Comparison of ENCODE assay signal across 22 cellular contexts in the genomic region with DNA sequence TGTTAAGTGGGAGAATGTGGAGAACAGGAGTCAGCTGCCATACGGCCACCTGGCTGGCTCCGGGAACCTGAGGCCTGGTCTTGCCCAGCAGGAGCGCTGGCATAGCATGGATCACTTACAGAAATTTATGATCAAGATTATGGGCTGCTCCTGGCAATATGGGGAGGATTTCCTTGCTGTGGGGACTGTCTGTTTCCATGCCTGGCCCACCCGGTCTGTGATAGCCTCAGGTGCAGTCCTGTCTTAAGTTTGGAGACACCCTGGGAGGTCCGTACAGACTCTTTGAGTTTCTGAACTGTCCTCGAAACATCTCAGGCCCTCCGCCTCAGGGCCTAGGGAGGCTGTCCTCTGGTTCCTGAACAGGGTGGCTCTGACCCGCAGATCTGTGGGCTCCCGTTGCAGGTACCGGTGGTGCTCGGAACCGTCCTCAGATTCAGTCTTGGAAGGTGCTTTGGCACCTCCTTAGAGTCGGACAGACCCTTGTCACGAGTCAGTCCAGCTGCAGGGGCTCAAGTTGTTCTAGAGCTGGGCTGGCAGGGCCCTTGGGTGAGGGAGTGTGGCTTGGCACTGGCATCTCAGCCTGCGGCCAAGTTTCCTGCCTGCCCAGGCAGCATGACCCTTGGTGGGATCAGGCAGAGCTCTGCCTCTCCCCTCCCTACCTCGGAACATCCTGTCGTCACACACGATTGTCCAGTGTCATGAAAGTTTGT. TPM values are rescaled to one million over a fixed set of nuclear protein-coding genes. Genes with fewer than 3 reads are reported as not detected.
DNase-seq lines count a peak whose midpoint lies in the region; ATAC-seq and TF ChIP-seq lines count a peak whose summit lies in the region.
"Had no signal": no experiment of that assay in that cellular context is flagged by ENCODE, and none has a peak within 500 bp of the region (broad histone marks: within the 10 kb centered on the region; RNA-seq: fewer than 3 reads in every experiment).

No MANE protein-coding gene starts in this region.

- peaks cover 43% of the 10 kb centered on the region for H3K36me3 Mint-ChIP-seq in activated naive CD8-positive, alpha-beta T cell treated with anti-CD3 and anti-CD28 coated beads, Interleukin-2, amount 10 ng/mL, durations not matched to agents 7 days and 5 days
- peaks cover 53% of the 10 kb centered on the region for H3K36me3 Mint-ChIP-seq in activated naive CD8-positive, alpha-beta T cell treated with anti-CD3 and anti-CD28 coated beads, Interleukin-2, amount 50 U/mL, for 24 hours (ENCODE audit: low read depth)

- no peak for TF ChIP-seq CTCF in esophagus muscularis mucosa (IDR thresholded peaks at IDR 0.05)
- no peak for TF ChIP-seq CTCF in osteoblast (IDR thresholded peaks at IDR 0.05; ENCODE audit: extremely low read depth, low read depth, low read length)

- no peak overlapping the region for H3K4me2 ChIP-seq in osteoblast (ENCODE audit: insufficient read depth, low read length)
- H3K4me2 ChIP-seq in Karpas-422 (ENCODE audit: low read depth, low read length, poor library complexity, severe bottlenecking), result no peak overlapping the region

- no peaks in the 10 kb centered on the region for H3K27me3 Mint-ChIP-seq in activated naive CD8-positive, alpha-beta T cell treated with anti-CD3 and anti-CD28 coated beads, Interleukin-2, amount 10 ng/mL, durations not matched to agents 7 days and 5 days
- H3K27me3 Mint-ChIP-seq in activated naive CD8-positive, alpha-beta T cell treated with anti-CD3 and anti-CD28 coated beads, Interleukin-2, amount 50 U/mL, for 24 hours, result no peaks in the 10 kb centered on the region
- H3K27me3 Mint-ChIP-seq: CD4-positive, alpha-beta memory T cell; naive B cell; progenitor cell of endocrine pancreas; stimulated activated memory B cell treated with anti-CD40 and anti-IgM and Interleukin-4, amounts not matched to agents 10 μg/mL and 1 μg/mL and 100 μg/mL, for 72 hours had no signal

- H3K4me1 Mint-ChIP-seq in activated naive CD8-positive, alpha-beta T cell treated with anti-CD3 and anti-CD28 coated beads, Interleukin-2, amount 10 ng/mL, durations not matched to agents 7 days and 5 days, result peaks cover 31% of the 10 kb centered on the region
- peaks cover 37% of the 10 kb centered on the region for H3K4me1 Mint-ChIP-seq in activated naive CD8-positive, alpha-beta T cell treated with anti-CD3 and anti-CD28 coated beads, Interleukin-2, amount 50 U/mL, for 24 hours

- H3K27ac ChIP-seq in esophagus muscularis mucosa (replicated peaks in 1 of 4), result no peak overlapping the region
- no peak overlapping the region for H3K27ac ChIP-seq in osteoblast (ENCODE audit: low read depth, low read length)
- no peak overlapping the region for H3K27ac ChIP-seq in Karpas-422 (ENCODE audit: low read length)
- H3K27ac ChIP-seq: body of pancreas, SJCRH30 had no signal

- 88% methylated on average over 15 of the region's 18 CpGs for WGBS in esophagus muscularis mucosa

- H3K4me3 ChIP-seq in esophagus muscularis mucosa, result no peak overlapping the region
- no peak overlapping the region for H3K4me3 ChIP-seq in osteoblast (ENCODE audit: insufficient read depth, low read length)
- H3K4me3 ChIP-seq in Karpas-422 (ENCODE audit: low read length), result no peak overlapping the region
- H3K4me3 ChIP-seq: body of pancreas, SJCRH30 had no signal

- H3K9me3 Mint-ChIP-seq in activated naive CD8-positive, alpha-beta T cell treated with anti-CD3 and anti-CD28 coated beads, Interleukin-2, amount 10 ng/mL, durations not matched to agents 7 days and 5 days, result no peaks in the 10 kb centered on the region
- H3K9me3 Mint-ChIP-seq in activated naive CD8-positive, alpha-beta T cell treated with anti-CD3 and anti-CD28 coated beads, Interleukin-2, amount 50 U/mL, for 24 hours, result no peaks in the 10 kb centered on the region
- H3K9me3 Mint-ChIP-seq: activated naive CD4-positive, alpha-beta T cell treated with anti-CD3 and anti-CD28 coated beads, Interleukin-2, amount 50 U/mL, for 72 hours; CD4-positive, alpha-beta memory T cell; HFFc6; naive B cell; stimulated activated memory B cell treated with anti-CD40 and anti-IgM and Interleukin-4, amounts not matched to agents 10 μg/mL and 1 μg/mL and 100 μg/mL, for 72 hours had no signal

- no peak overlapping the region for H3K27ac Mint-ChIP-seq in activated naive CD8-positive, alpha-beta T cell treated with anti-CD3 and anti-CD28 coated beads, Interleukin-2, amount 10 ng/mL, durations not matched to agents 7 days and 5 days
- H3K27ac Mint-ChIP-seq in activated naive CD8-positive, alpha-beta T cell treated with anti-CD3 and anti-CD28 coated beads, Interleukin-2, amount 50 U/mL, for 24 hours, result no peak overlapping the region
- H3K27ac Mint-ChIP-seq: HFFc6; stimulated activated memory B cell treated with anti-CD40 and anti-IgM and Interleukin-4, amounts not matched to agents 10 μg/mL and 1 μg/mL and 100 μg/mL, for 72 hours had no signal

- H3K9me3 ChIP-seq in esophagus muscularis mucosa, result no peaks in the 10 kb centered on the region
- H3K9me3 ChIP-seq in osteoblast (ENCODE audit: low read depth, low read length), result no peaks in the 10 kb centered on the region
- H3K9me3 ChIP-seq in Karpas-422 (ENCODE audit: low read length), result no peaks in the 10 kb centered on the region
- H3K9me3 ChIP-seq: body of pancreas, SJCRH30 had no signal

- no peak for ATAC-seq in activated naive CD8-positive, alpha-beta T cell treated with anti-CD3 and anti-CD28 coated beads, Interleukin-2, amount 10 ng/mL, durations not matched to agents 7 days and 5 days (ENCODE audit: low read depth)
- ATAC-seq in activated naive CD8-positive, alpha-beta T cell treated with anti-CD3 and anti-CD28 coated beads, Interleukin-2, amount 50 U/mL, for 24 hours, result no peak
- ATAC-seq in GM19395 (IDR thresholded peaks at IDR 0.05; ENCODE audit: unreplicated experiment), result no peak
- ATAC-seq: activated CD4-positive, CD25-positive, alpha-beta regulatory T cell treated with anti-CD3 and anti-CD28 coated beads, Interleukin-2, amount 50 U/mL, for 24 hours; activated naive CD4-positive, alpha-beta T cell treated with anti-CD3 and anti-CD28 coated beads, Interleukin-2, amount 50 U/mL, for 72 hours; body of pancreas; stimulated activated memory B cell treated with anti-CD40 and anti-IgM and Interleukin-4, amounts not matched to agents 10 μg/mL and 1 μg/mL and 100 μg/mL, for 72 hours had no signal

- no peak overlapping the region for H3K9ac ChIP-seq in Karpas-422 (ENCODE audit: low read length)

- no peaks in the 10 kb centered on the region for H3K9me2 ChIP-seq in Karpas-422 (replicated peaks; ENCODE audit: insufficient read depth, low read length)

- intact Hi-C loops in esophagus muscularis mucosa (cut with DNase I), result no loop called here

- H3K36me3 ChIP-seq in esophagus muscularis mucosa (peaks cover 0 to 43% (median 13%) of the 10 kb centered on the region in 4 donors), osteoblast (ENCODE audit: insufficient read depth, low read length) (peaks cover 29% of the 10 kb centered on the region), Karpas-422 (ENCODE audit: insufficient read depth, low read length) (peaks cover 68% of the 10 kb centered on the region)

- H4K20me1 ChIP-seq in osteoblast (ENCODE audit: insufficient read depth, low read length) (peaks cover 61% of the 10 kb centered on the region), Karpas-422 (ENCODE audit: insufficient read depth, low read depth, low read length) (peaks cover 27% of the 10 kb centered on the region)

- no peak for TF ChIP-seq POLR2A in esophagus muscularis mucosa (IDR thresholded peaks at IDR 0.05; ENCODE audit: low read depth)

- H3K79me2 ChIP-seq in osteoblast (ENCODE audit: insufficient read depth, low read length), result peaks cover 76% of the 10 kb centered on the region
- peaks cover 86% of the 10 kb centered on the region for H3K79me2 ChIP-seq in Karpas-422 (ENCODE audit: low read length)

- POLR2A ChIA-PET in activated naive CD8-positive, alpha-beta T cell treated with anti-CD3 and anti-CD28 coated beads, Interleukin-2, amount 10 ng/mL, durations not matched to agents 7 days and 5 days (lab: Charles Lee), result no interaction called here

- H3K4me3 Mint-ChIP-seq in activated naive CD8-positive, alpha-beta T cell treated with anti-CD3 and anti-CD28 coated beads, Interleukin-2, amount 10 ng/mL, durations not matched to agents 7 days and 5 days, result no peak overlapping the region
- H3K4me3 Mint-ChIP-seq in activated naive CD8-positive, alpha-beta T cell treated with anti-CD3 and anti-CD28 coated beads, Interleukin-2, amount 50 U/mL, for 24 hours, result no peak overlapping the region
- H3K4me3 Mint-ChIP-seq: HFFc6; stimulated activated memory B cell treated with anti-CD40 and anti-IgM and Interleukin-4, amounts not matched to agents 10 μg/mL and 1 μg/mL and 100 μg/mL, for 72 hours had no signal

- no peak for TF ChIP-seq EP300 in esophagus muscularis mucosa (IDR thresholded peaks at IDR 0.05)

- peak; percentile 22 for DNase-seq in activated naive CD8-positive, alpha-beta T cell treated with anti-CD3 and anti-CD28 coated beads, Interleukin-2, amount 10 ng/mL, durations not matched to agents 7 days and 5 days
- DNase-seq in activated naive CD8-positive, alpha-beta T cell treated with anti-CD3 and anti-CD28 coated beads, Interleukin-2, amount 50 U/mL, for 24 hours, result no peak
- peak; percentile 72 for DNase-seq in esophagus muscularis mucosa (ENCODE audit: extremely low spot score)
- peak; percentile 56 for DNase-seq in osteoblast (ENCODE audit: insufficient read length, low spot score, missing footprints)
- no peak for DNase-seq in NCI-H2081 (lab: John Stamatoyannopoulos, UW)
- DNase-seq in NCI-H526 (lab: John Stamatoyannopoulos, UW), result no peak
- DNase-seq in Karpas-422, result no peak
- DNase-seq: CD4-positive, alpha-beta memory T cell; erythroblast; HFFc6; mammary epithelial cell; naive B cell; NCI-H187 treated with DMSO at 0.1 percent for 48 hours; NCI-H524; SJCRH30; trophoblast cell had no signal

- H3K27me3 ChIP-seq in esophagus muscularis mucosa (no peaks in the 10 kb centered on the region), osteoblast (ENCODE audit: insufficient read depth, low read length) (no peaks in the 10 kb centered on the region), Karpas-422 (ENCODE audit: low read length) (no peaks in the 10 kb centered on the region)
- H3K27me3 ChIP-seq: body of pancreas, SJCRH30 had no signal

- no peak overlapping the region for H2AFZ ChIP-seq in osteoblast (ENCODE audit: low read length)
- no peak overlapping the region for H2AFZ ChIP-seq in Karpas-422 (ENCODE audit: low read length)

- H3K4me1 ChIP-seq in esophagus muscularis mucosa, result peaks cover 8 to 37% (median 17%) of the 10 kb centered on the region in 4 donors
- peaks cover 3% of the 10 kb centered on the region for H3K4me1 ChIP-seq in osteoblast (ENCODE audit: insufficient read depth, low read length)
- peaks cover 16% of the 10 kb centered on the region for H3K4me1 ChIP-seq in Karpas-422 (ENCODE audit: low read length)
- H3K4me1 ChIP-seq: SJCRH30 had no signal

RNA-seq across cellular contexts. Expression of a gene that starts 4.9 kb away (rescaled TPM):
- 100 to 1,000 TPM; 103 to 117 TPM for total RNA-seq in activated naive CD8-positive, alpha-beta T cell treated with anti-CD3 and anti-CD28 coated beads, Interleukin-2, amount 10 ng/mL, durations not matched to agents 7 days and 5 days
- total RNA-seq in esophagus muscularis mucosa, result 10 to 100 TPM; 30.7 to 42.2 (median 32.1) TPM
- total RNA-seq in osteoblast, result 48.6 and 56.8 TPM in 2 replicates
- 89.2 and 113 TPM in 2 replicates for total RNA-seq in Karpas-422 (2014; rRNA removed; shearing (Covaris generic); ENCODE audit: low replicate concordance)

Comparison
In these comparisons a context has a peak if more than half of its experiments do, and no peak if none do; other contexts are left out.
1. DNase-seq: peak in activated naive CD8-positive, alpha-beta T cell treated with anti-CD3 and anti-CD28 coated beads, Interleukin-2, amount 10 ng/mL, durations not matched to agents 7 days and 5 days (single experiment), esophagus muscularis mucosa (single experiment) and osteoblast (single experiment); none in activated naive CD8-positive, alpha-beta T cell treated with anti-CD3 and anti-CD28 coated beads, Interleukin-2, amount 50 U/mL, for 24 hours (single experiment), NCI-H2081 (0 of 2), NCI-H526 (0 of 2) and Karpas-422 (single experiment).